8 cellular contexts compared by ENCODE assay signal in genomic region chr16:84266451-84266850, GRCh38. TPM values are rescaled to one million over a fixed set of nuclear protein-coding genes. Genes with fewer than 3 reads are reported as not detected.
DNase-seq lines count a peak whose midpoint lies in the region; ATAC-seq and TF ChIP-seq lines count a peak whose summit lies in the region.

No MANE protein-coding gene starts in this region.

- H3K4me1 ChIP-seq in PC-9 (replicated peaks; ENCODE audit: insufficient read depth) (no peaks in the 10 kb centered on the region), lower lobe of right lung (no peaks in the 10 kb centered on the region), spleen (no peaks in the 10 kb centered on the region)

- POLR2A ChIA-PET in PC-9 (lab: Charles Lee; ENCODE audit: unreplicated experiment) = no interaction called here

- intact Hi-C loops in PC-9 (cut with micrococcal nuclease; ENCODE audit: unreplicated experiment) = no loop called here
- intact Hi-C loops in lower lobe of right lung (cut with DNase I) = no loop called here
- intact Hi-C loops in spleen (cut with DNase I; ENCODE audit: low total_unique reads) = no loop called here

- DNase-seq in COLO829 (ENCODE audit: low spot score) = peak; percentile 45
- DNase-seq in H4 (ENCODE audit: low spot score) = peak; percentile 82
- DNase-seq in PC-9 = peak; percentile 43 to 78
- DNase-seq in choroid plexus epithelial cell (ENCODE audit: low read depth) = peak; percentile 77
- no peak for DNase-seq in lower lobe of right lung
- no peak for DNase-seq in spleen
- no peak for DNase-seq in omental fat pad (ENCODE audit: low spot score)

- no peaks in the 10 kb centered on the region for H3F3A ChIP-seq in PC-9 (ENCODE audit: insufficient read depth, low read depth)

- no peaks in the 10 kb centered on the region for H4K20me1 ChIP-seq in PC-9 (ENCODE audit: insufficient read depth)

- H3K27me3 ChIP-seq in PC-9 (ENCODE audit: insufficient read depth, low read depth) = no peaks in the 10 kb centered on the region
- H3K27me3 ChIP-seq in lower lobe of right lung (ENCODE audit: low read depth) = peaks cover 3% of the 10 kb centered on the region
- H3K27me3 ChIP-seq in spleen (replicated peaks in 1 of 7) = peaks cover 0 to 49% (median 0%) of the 10 kb centered on the region in 7 donors

- no peak for TF ChIP-seq POLR2A in spleen (IDR thresholded peaks at IDR 0.05)

- no TSS peak for BruUV-seq in PC-9 (replicated peaks; lab: Mats Ljungman, UMichigan)

- no peak overlapping the region; the same call in 1 of the 2 replicates for H3K4me3 ChIP-seq in PC-9
- H3K4me3 ChIP-seq in choroid plexus epithelial cell (ENCODE audit: low read depth, low read length) = no peak overlapping the region
- no peak overlapping the region for H3K4me3 ChIP-seq in lower lobe of right lung
- no peak overlapping the region for H3K4me3 ChIP-seq in spleen

- H2AFZ ChIP-seq in PC-9 = peak overlapping the region; percentile 25; the same call in 1 of the 2 replicates

- 38 to 56% (median 44%) methylated on average over 4 of the region's 4 CpGs for WGBS in spleen, 5 donors

- H3K36me3 ChIP-seq in PC-9 (ENCODE audit: low read depth) (no peaks in the 10 kb centered on the region), lower lobe of right lung (no peaks in the 10 kb centered on the region), spleen (no peaks in the 10 kb centered on the region)

- TF ChIP-seq CTCF in PC-9 (conservative IDR thresholded peaks at IDR 0.05) (no peak), choroid plexus epithelial cell (conservative IDR thresholded peaks at IDR 0.05; ENCODE audit: low read depth, low read length) (no peak), lower lobe of right lung (IDR thresholded peaks at IDR 0.05) (no peak), spleen (IDR thresholded peaks at IDR 0.05 in 8 of 11, conservative IDR thresholded peaks at IDR 0.05 in 3 of 11) (no peak), omental fat pad (IDR thresholded peaks at IDR 0.05) (no peak)

- no peak overlapping the region for H3K27ac ChIP-seq in PC-9
- no peak overlapping the region for H3K27ac ChIP-seq in lower lobe of right lung
- H3K27ac ChIP-seq in spleen = no peak overlapping the region

- H3K79me2 ChIP-seq in PC-9 (ENCODE audit: low read depth) = no peaks in the 10 kb centered on the region

- CTCF ChIA-PET in PC-9 (lab: Charles Lee) = interaction anchor here (1.1 kb wide), 1 partner anchor 18 kb away, joined by 4 read pairs; no protein-coding TSS in a partner anchor

- no peaks in the 10 kb centered on the region for H3K9me2 ChIP-seq in PC-9 (ENCODE audit: insufficient read depth)

- H3K9me3 ChIP-seq in PC-9 (ENCODE audit: insufficient read depth, low read depth) = no peaks in the 10 kb centered on the region
- H3K9me3 ChIP-seq in lower lobe of right lung = no peaks in the 10 kb centered on the region
- H3K9me3 ChIP-seq in spleen = no peaks in the 10 kb centered on the region

- ATAC-seq in lower lobe of right lung = peak; percentile 75 to 86
- ATAC-seq in GM18520 (IDR thresholded peaks at IDR 0.05; ENCODE audit: unreplicated experiment) = no peak
- ATAC-seq in omental fat pad (ENCODE audit: low FRiP score) = no peak

- H3K4me2 ChIP-seq in PC-9 = peak overlapping the region; percentile 52

RNA-seq across cellular contexts. Expression of gene KCNG4, which starts 26.6 kb away (rescaled TPM):
- total RNA-seq in H4 (2014; rRNA removed; shearing (Covaris generic)) = not detected in 2 replicates
- total RNA-seq in PC-9 (2021) = not detected in 2 replicates
- total RNA-seq in lower lobe of right lung = not detected
- total RNA-seq in spleen = not detected
- not detected for polyA plus RNA-seq in spleen
- total RNA-seq in omental fat pad = not detected

RNA-seq across cellular contexts. Expression of gene WFDC1, which starts 28.2 kb away (rescaled TPM):
- total RNA-seq in H4 (2014; rRNA removed; shearing (Covaris generic)) = not detected in 2 replicates
- total RNA-seq in PC-9 (2021) (not detected in 2 replicates), lower lobe of right lung (18.0 TPM), spleen (1 to 10 TPM; 1.6 to 6.6 (median 2.3) TPM), omental fat pad (1 to 10 TPM in 3 of 4 donors, under 1 TPM in 1; 0.36 to 4.7 (median 2.5) TPM)
- 1 to 10 TPM; 1.8 to 2.2 (median 2.1) TPM for polyA plus RNA-seq in spleen

Comparison
In these comparisons a context has a peak if more than half of its experiments do, and no peak if none do; other contexts are left out.
1. DNase-seq: peak in COLO829 (single experiment), H4 (single experiment), PC-9 (2 of 2) and choroid plexus epithelial cell (single experiment); none in lower lobe of right lung (single experiment), spleen (single experiment) and omental fat pad (single experiment).
2. ATAC-seq: peak in lower lobe of right lung (2 of 2); none in GM18520 (single experiment) and omental fat pad (single experiment).